1 cellular context compared by ENCODE assay signal in the genomic region with DNA sequence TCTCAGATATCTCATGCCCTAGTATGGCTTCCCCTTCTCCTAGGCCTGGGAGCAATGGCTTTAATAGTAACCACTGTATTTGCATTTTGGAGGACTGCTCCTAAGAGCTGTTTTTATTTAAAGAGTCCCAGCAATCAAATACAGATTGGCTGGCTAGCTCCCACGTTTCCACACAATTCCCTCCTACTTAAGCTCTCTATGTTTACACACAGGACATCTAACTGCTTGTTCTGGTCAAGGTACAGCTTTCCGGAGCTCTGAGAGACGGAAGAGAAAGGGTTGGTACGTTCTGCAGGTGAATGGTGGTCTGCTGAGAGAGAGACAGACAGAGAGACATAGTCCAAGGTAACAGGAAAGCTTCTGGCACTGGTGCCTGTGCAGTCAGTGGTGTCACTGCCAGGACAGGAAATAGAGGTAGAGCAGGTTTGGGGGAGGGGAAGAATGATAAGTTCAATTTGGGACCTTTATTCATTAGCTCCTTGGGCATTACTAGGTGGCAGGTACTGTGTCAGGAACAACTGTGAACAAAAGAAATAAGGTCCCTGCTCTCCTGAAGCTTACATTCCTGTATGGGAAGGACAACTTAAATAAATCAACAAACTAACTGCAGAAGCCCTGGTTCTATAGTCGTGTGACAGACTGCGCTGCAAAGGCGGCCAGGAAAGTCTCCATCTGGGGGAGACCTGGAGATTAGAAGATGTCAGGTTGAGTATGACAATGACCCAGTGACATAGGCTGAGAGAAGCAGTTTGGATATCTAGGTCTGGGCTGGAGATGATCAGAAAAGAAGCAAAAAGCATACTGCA.
A peak's percentile ranks its signal among the peaks of the same experiment; 100 is the strongest.
TF ChIP-seq lines count a peak whose summit lies in the region.

No MANE protein-coding gene starts in this region.

TF ChIP-seq in HepG2, 621 proteins besides CTCF, POLR2A, EP300 and RAD21 (continued from another document and continues in another):
- TF ChIP-seq, protein P1, sequence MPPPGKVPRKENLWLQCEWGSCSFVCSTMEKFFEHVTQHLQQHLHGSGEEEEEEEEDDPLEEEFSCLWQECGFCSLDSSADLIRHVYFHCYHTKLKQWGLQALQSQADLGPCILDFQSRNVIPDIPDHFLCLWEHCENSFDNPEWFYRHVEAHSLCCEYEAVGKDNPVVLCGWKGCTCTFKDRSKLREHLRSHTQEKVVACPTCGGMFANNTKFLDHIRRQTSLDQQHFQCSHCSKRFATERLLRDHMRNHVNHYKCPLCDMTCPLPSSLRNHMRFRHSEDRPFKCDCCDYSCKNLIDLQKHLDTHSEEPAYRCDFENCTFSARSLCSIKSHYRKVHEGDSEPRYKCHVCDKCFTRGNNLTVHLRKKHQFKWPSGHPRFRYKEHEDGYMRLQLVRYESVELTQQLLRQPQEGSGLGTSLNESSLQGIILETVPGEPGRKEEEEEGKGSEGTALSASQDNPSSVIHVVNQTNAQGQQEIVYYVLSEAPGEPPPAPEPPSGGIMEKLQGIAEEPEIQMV (CRISPR knock-in tag; IDR thresholded peaks at IDR 0.05; ENCODE audit: low read depth) = peak; percentile 66; the same call in 1 of the 2 replicates
- TF ChIP-seq U2AF2 (IDR thresholded peaks at IDR 0.05; ENCODE audit: low read depth, low read length) (no peak), DZIP1 (CRISPR knock-in tag; IDR thresholded peaks at IDR 0.05) (no peak), HOXA3 (CRISPR knock-in tag; IDR thresholded peaks at IDR 0.05) (peak; percentile 87), ELF4 (CRISPR knock-in tag; IDR thresholded peaks at IDR 0.05; ENCODE audit: borderline replicate concordance) (no peak), ZNF776 (CRISPR knock-in tag; IDR thresholded peaks at IDR 0.05) (no peak), ZNF687 (CRISPR knock-in tag; IDR thresholded peaks at IDR 0.05) (no peak), ZSCAN21 (CRISPR knock-in tag; IDR thresholded peaks at IDR 0.05; ENCODE audit: borderline replicate concordance) (no peak), NFIC (IDR thresholded peaks at IDR 0.05; ENCODE audit: low read length) (peak; percentile 65; the same call in 1 of the 2 replicates), HIC2 (CRISPR knock-in tag; IDR thresholded peaks at IDR 0.05; ENCODE audit: low read depth) (peak; percentile 56; the same call in 1 of the 2 replicates), ZNF589 (CRISPR knock-in tag; conservative IDR thresholded peaks at IDR 0.05) (0 out of 2 replicates have a peak, but pooled peaks have one; percentile 41), ZNF143 (CRISPR knock-in tag; IDR thresholded peaks at IDR 0.05) (no peak), ELF1 (CRISPR knock-in tag; IDR thresholded peaks at IDR 0.05) (peak; percentile 66), ZFAT (CRISPR knock-in tag; conservative IDR thresholded peaks at IDR 0.05) (no peak), FOXM1 (CRISPR knock-in tag; IDR thresholded peaks at IDR 0.05) (peak; percentile 87; the same call in 1 of the 2 replicates), PAWR (CRISPR knock-in tag; IDR thresholded peaks at IDR 0.05; ENCODE audit: borderline replicate concordance) (no peak), HOXA5 (CRISPR knock-in tag; IDR thresholded peaks at IDR 0.05) (0 out of 2 replicates have a peak, but pooled peaks have one; percentile 18), ZNF567 (CRISPR knock-in tag; IDR thresholded peaks at IDR 0.05; ENCODE audit: borderline replicate concordance) (no peak), MEIS2 (CRISPR knock-in tag; IDR thresholded peaks at IDR 0.05) (peak; percentile 61; the same call in 1 of the 2 replicates), ZSCAN9 (CRISPR knock-in tag; IDR thresholded peaks at IDR 0.05; ENCODE audit: borderline replicate concordance) (peak; percentile 78; the same call in 1 of the 2 replicates), CEBPB (IDR thresholded peaks at IDR 0.05; ENCODE audit: borderline replicate concordance, low read depth, low read length) (no peak), HMGXB4 (CRISPR knock-in tag; IDR thresholded peaks at IDR 0.05; ENCODE audit: borderline replicate concordance in 1 of 2, low read depth in 1 of 2) (0 out of 4 replicates have a peak, but pooled peaks have one; percentile 42 to 51), SAP130 (CRISPR knock-in tag; IDR thresholded peaks at IDR 0.05; ENCODE audit: low read depth) (peak; percentile 90), ZNF557 (CRISPR knock-in tag; IDR thresholded peaks at IDR 0.05) (no peak), SRY (CRISPR knock-in tag; IDR thresholded peaks at IDR 0.05) (no peak), MTA3 (CRISPR knock-in tag; IDR thresholded peaks at IDR 0.05) (no peak), PBX3 (CRISPR knock-in tag; IDR thresholded peaks at IDR 0.05; ENCODE audit: borderline replicate concordance) (no peak), POLR2AphosphoS2 (IDR thresholded peaks at IDR 0.05; ENCODE audit: low read depth, low read length) (no peak), SMAD1 (CRISPR knock-in tag; IDR thresholded peaks at IDR 0.05; ENCODE audit: borderline replicate concordance, low read depth) (no peak)
- TF ChIP-seq, protein P2, sequence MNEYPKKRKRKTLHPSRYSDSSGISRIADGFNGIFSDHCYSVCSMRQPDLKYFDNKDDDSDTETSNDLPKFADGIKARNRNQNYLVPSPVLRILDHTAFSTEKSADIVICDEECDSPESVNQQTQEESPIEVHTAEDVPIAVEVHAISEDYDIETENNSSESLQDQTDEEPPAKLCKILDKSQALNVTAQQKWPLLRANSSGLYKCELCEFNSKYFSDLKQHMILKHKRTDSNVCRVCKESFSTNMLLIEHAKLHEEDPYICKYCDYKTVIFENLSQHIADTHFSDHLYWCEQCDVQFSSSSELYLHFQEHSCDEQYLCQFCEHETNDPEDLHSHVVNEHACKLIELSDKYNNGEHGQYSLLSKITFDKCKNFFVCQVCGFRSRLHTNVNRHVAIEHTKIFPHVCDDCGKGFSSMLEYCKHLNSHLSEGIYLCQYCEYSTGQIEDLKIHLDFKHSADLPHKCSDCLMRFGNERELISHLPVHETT (CRISPR knock-in tag; conservative IDR thresholded peaks at IDR 0.05) = 0 out of 2 replicates have a peak, but pooled peaks have one; percentile 40
- TF ChIP-seq, protein P3, sequence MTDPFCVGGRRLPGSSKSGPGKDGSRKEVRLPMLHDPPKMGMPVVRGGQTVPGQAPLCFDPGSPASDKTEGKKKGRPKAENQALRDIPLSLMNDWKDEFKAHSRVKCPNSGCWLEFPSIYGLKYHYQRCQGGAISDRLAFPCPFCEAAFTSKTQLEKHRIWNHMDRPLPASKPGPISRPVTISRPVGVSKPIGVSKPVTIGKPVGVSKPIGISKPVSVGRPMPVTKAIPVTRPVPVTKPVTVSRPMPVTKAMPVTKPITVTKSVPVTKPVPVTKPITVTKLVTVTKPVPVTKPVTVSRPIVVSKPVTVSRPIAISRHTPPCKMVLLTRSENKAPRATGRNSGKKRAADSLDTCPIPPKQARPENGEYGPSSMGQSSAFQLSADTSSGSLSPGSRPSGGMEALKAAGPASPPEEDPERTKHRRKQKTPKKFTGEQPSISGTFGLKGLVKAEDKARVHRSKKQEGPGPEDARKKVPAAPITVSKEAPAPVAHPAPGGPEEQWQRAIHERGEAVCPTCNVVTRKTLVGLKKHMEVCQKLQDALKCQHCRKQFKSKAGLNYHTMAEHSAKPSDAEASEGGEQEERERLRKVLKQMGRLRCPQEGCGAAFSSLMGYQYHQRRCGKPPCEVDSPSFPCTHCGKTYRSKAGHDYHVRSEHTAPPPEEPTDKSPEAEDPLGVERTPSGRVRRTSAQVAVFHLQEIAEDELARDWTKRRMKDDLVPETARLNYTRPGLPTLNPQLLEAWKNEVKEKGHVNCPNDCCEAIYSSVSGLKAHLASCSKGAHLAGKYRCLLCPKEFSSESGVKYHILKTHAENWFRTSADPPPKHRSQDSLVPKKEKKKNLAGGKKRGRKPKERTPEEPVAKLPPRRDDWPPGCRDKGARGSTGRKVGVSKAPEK (CRISPR knock-in tag; IDR thresholded peaks at IDR 0.05; ENCODE audit: borderline replicate concordance) = peak; percentile 85; the same call in 1 of the 2 replicates
- TF ChIP-seq, protein P4, sequence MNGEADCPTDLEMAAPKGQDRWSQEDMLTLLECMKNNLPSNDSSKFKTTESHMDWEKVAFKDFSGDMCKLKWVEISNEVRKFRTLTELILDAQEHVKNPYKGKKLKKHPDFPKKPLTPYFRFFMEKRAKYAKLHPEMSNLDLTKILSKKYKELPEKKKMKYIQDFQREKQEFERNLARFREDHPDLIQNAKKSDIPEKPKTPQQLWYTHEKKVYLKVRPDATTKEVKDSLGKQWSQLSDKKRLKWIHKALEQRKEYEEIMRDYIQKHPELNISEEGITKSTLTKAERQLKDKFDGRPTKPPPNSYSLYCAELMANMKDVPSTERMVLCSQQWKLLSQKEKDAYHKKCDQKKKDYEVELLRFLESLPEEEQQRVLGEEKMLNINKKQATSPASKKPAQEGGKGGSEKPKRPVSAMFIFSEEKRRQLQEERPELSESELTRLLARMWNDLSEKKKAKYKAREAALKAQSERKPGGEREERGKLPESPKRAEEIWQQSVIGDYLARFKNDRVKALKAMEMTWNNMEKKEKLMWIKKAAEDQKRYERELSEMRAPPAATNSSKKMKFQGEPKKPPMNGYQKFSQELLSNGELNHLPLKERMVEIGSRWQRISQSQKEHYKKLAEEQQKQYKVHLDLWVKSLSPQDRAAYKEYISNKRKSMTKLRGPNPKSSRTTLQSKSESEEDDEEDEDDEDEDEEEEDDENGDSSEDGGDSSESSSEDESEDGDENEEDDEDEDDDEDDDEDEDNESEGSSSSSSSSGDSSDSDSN (CRISPR knock-in tag; IDR thresholded peaks at IDR 0.05) = peak; percentile 60; the same call in 1 of the 2 replicates
